9 cellular contexts compared by ENCODE assay signal in the genomic region with DNA sequence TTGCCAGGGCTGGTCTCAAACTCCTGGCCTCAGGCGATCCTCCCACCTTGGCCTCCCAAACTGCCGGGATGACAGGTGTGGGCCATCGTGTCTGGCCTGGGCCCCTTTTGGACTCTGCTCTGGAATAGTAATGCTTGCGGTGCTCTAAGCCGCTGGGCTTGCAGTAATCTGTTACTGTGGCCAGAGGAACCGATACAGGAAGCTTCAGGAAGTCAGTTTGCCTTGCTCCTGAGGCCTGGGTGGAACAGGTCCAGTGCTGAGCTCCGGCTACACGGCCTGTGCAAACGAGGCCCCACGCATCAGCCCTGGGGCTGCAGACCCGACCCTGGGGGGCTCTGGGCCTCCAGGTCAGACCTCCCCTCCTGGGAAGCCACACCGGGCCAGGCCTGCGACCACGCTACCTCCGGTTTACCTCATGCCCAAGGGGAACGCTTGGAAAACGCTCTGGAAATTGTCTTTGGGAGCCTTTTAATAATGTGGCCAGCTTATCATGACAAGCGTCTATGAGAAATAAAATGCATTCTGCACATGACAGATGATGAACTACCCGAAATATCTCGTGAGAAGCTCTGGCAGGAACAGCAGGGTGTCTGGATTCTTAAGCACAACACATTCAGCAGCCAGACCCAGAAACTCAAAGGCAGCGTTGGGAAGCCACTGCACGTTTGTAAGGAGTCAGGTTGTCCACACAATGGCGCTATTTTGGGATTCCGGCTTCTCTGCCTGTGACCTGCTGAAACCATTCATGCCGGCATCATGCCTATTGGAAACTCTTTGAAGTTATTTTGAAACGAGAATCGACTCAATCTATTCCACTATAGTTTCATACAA. TPM values are rescaled to one million over a fixed set of nuclear protein-coding genes. Genes with fewer than 3 reads are reported as not detected.
DNase-seq lines count a peak whose midpoint lies in the region; ATAC-seq and TF ChIP-seq lines count a peak whose summit lies in the region.
"Had no signal": no experiment of that assay in that cellular context is flagged by ENCODE, and none has a peak within 500 bp of the region (broad histone marks: within the 10 kb centered on the region; RNA-seq: fewer than 3 reads in every experiment).

No MANE protein-coding gene starts in this region.

- ATAC-seq in WTC11: peak; percentile 46
- no peak for ATAC-seq in GM19467 (IDR thresholded peaks at IDR 0.05; ENCODE audit: unreplicated experiment)

- no peaks in the 10 kb centered on the region for H3K27me3 Mint-ChIP-seq in WTC11 (ENCODE audit: low read depth)

- TF ChIP-seq POLR2A in stomach (IDR thresholded peaks at IDR 0.05): no peak

- H3K9me3 Mint-ChIP-seq in WTC11: no peaks in the 10 kb centered on the region

- CTCF ChIA-PET in WTC11 (lab: Charles Lee): interaction anchor here (0.5 to 0.9 kb wide), 2 partner anchors 56 to 111 kb away, joined by 3 read pairs; no protein-coding TSS in a partner anchor

- peaks cover 19% of the 10 kb centered on the region for H3K36me3 Mint-ChIP-seq in WTC11

- TF ChIP-seq CTCF in WTC11 (IDR thresholded peaks at IDR 0.05): no peak
- TF ChIP-seq CTCF in stomach (IDR thresholded peaks at IDR 0.05): peak in 1 of 7 experiments; percentile 6

- TF ChIP-seq EP300 in stomach (IDR thresholded peaks at IDR 0.05): no peak

- H3K4me3 ChIP-seq in stomach: no peak overlapping the region

- H3K9me3 ChIP-seq in stomach: no peaks in the 10 kb centered on the region

- H3K4me3 Mint-ChIP-seq in WTC11: no peak overlapping the region

- peak overlapping the region; percentile 66 for H3K27ac Mint-ChIP-seq in WTC11

- H3K27me3 ChIP-seq in stomach: peaks cover 0 to 10% (median 0%) of the 10 kb centered on the region in 3 donors

- peaks cover 27 to 33% (median 33%) of the 10 kb centered on the region in 4 donors for H3K36me3 ChIP-seq in stomach

- DNase-seq in NCI-H82 (lab: John Stamatoyannopoulos, UW): peak; percentile 60
- DNase-seq in NCI-H82 treated with DMSO at 0.1 percent for 48 hours (lab: John Stamatoyannopoulos, UW; ENCODE audit: unreplicated experiment): no peak
- DNase-seq in WTC11 (ENCODE audit: low spot score): peak; percentile 20
- DNase-seq in hepatic stellate cell (ENCODE audit: low spot score): peak; percentile 87
- DNase-seq in stomach: no peak
- DNase-seq in activated CD8-positive, alpha-beta memory T cell treated with anti-CD3 and anti-CD28 coated beads, Interleukin-2, amount 50 U/mL, for 48 hours: no peak
- DNase-seq in NCI-H1930 (lab: John Stamatoyannopoulos, UW): no peak

- H3K4me1 ChIP-seq in stomach: peaks cover 22 to 47% (median 36%) of the 10 kb centered on the region in 4 donors

- H3K4me1 Mint-ChIP-seq in WTC11: peaks cover 6% of the 10 kb centered on the region; the same call in 1 of the 2 replicates

- intact Hi-C loops in stomach (cut with DNase I; ENCODE audit: low total_unique reads): no loop called here

- POLR2A ChIA-PET in WTC11 (lab: Charles Lee): interaction anchor here (0.6 kb wide), 1 partner anchor 1356 kb away, joined by 5 read pairs; no protein-coding TSS in a partner anchor

- WGBS in stomach, 5 donors: 22 to 46% (median 44%) methylated on average over 23 to 27 of the region's 27 CpGs

- peak overlapping the region in 4 of 5 donors; percentile 46 to 83 (median 52) for H3K27ac ChIP-seq in stomach

TF ChIP-seq in WTC11, 78 proteins besides CTCF, POLR2A, EP300 and RAD21:
- TF ChIP-seq, protein P1, sequence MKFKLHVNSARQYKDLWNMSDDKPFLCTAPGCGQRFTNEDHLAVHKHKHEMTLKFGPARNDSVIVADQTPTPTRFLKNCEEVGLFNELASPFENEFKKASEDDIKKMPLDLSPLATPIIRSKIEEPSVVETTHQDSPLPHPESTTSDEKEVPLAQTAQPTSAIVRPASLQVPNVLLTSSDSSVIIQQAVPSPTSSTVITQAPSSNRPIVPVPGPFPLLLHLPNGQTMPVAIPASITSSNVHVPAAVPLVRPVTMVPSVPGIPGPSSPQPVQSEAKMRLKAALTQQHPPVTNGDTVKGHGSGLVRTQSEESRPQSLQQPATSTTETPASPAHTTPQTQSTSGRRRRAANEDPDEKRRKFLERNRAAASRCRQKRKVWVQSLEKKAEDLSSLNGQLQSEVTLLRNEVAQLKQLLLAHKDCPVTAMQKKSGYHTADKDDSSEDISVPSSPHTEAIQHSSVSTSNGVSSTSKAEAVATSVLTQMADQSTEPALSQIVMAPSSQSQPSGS (CRISPR knock-in tag; IDR thresholded peaks at IDR 0.05; ENCODE audit: borderline replicate concordance, low read depth): no peak
- TF ChIP-seq FOXJ3 (CRISPR knock-in tag; IDR thresholded peaks at IDR 0.05; ENCODE audit: borderline replicate concordance) (no peak), GTF2I (CRISPR knock-in tag; conservative IDR thresholded peaks at IDR 0.05) (no peak), SMAD4 (CRISPR knock-in tag; IDR thresholded peaks at IDR 0.05) (no peak), ZNF121 (CRISPR knock-in tag; IDR thresholded peaks at IDR 0.05) (no peak)
- TF ChIP-seq, protein P2, sequence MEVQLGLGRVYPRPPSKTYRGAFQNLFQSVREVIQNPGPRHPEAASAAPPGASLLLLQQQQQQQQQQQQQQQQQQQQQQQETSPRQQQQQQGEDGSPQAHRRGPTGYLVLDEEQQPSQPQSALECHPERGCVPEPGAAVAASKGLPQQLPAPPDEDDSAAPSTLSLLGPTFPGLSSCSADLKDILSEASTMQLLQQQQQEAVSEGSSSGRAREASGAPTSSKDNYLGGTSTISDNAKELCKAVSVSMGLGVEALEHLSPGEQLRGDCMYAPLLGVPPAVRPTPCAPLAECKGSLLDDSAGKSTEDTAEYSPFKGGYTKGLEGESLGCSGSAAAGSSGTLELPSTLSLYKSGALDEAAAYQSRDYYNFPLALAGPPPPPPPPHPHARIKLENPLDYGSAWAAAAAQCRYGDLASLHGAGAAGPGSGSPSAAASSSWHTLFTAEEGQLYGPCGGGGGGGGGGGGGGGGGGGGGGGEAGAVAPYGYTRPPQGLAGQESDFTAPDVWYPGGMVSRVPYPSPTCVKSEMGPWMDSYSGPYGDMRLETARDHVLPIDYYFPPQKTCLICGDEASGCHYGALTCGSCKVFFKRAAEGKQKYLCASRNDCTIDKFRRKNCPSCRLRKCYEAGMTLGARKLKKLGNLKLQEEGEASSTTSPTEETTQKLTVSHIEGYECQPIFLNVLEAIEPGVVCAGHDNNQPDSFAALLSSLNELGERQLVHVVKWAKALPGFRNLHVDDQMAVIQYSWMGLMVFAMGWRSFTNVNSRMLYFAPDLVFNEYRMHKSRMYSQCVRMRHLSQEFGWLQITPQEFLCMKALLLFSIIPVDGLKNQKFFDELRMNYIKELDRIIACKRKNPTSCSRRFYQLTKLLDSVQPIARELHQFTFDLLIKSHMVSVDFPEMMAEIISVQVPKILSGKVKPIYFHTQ (CRISPR knock-in tag; IDR thresholded peaks at IDR 0.05): no peak
- TF ChIP-seq, protein P3, sequence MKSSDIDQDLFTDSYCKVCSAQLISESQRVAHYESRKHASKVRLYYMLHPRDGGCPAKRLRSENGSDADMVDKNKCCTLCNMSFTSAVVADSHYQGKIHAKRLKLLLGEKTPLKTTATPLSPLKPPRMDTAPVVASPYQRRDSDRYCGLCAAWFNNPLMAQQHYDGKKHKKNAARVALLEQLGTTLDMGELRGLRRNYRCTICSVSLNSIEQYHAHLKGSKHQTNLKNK (CRISPR knock-in tag; IDR thresholded peaks at IDR 0.05): no peak
- TF ChIP-seq, protein P4, sequence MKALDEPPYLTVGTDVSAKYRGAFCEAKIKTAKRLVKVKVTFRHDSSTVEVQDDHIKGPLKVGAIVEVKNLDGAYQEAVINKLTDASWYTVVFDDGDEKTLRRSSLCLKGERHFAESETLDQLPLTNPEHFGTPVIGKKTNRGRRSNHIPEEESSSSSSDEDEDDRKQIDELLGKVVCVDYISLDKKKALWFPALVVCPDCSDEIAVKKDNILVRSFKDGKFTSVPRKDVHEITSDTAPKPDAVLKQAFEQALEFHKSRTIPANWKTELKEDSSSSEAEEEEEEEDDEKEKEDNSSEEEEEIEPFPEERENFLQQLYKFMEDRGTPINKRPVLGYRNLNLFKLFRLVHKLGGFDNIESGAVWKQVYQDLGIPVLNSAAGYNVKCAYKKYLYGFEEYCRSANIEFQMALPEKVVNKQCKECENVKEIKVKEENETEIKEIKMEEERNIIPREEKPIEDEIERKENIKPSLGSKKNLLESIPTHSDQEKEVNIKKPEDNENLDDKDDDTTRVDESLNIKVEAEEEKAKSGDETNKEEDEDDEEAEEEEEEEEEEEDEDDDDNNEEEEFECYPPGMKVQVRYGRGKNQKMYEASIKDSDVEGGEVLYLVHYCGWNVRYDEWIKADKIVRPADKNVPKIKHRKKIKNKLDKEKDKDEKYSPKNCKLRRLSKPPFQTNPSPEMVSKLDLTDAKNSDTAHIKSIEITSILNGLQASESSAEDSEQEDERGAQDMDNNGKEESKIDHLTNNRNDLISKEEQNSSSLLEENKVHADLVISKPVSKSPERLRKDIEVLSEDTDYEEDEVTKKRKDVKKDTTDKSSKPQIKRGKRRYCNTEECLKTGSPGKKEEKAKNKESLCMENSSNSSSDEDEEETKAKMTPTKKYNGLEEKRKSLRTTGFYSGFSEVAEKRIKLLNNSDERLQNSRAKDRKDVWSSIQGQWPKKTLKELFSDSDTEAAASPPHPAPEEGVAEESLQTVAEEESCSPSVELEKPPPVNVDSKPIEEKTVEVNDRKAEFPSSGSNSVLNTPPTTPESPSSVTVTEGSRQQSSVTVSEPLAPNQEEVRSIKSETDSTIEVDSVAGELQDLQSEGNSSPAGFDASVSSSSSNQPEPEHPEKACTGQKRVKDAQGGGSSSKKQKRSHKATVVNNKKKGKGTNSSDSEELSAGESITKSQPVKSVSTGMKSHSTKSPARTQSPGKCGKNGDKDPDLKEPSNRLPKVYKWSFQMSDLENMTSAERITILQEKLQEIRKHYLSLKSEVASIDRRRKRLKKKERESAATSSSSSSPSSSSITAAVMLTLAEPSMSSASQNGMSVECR (CRISPR knock-in tag; IDR thresholded peaks at IDR 0.05; ENCODE audit: borderline replicate concordance): no peak

RNA-seq across cellular contexts. Expression of a gene that starts 10.1 kb away (rescaled TPM):
- total RNA-seq in WTC11 (2021) (4.3 to 7.2 TPM (median 4.5 TPM) in 3 replicates), stomach (100 to 1,000 TPM in 1 of 5 donors, 10 to 100 TPM in 2, 1 to 10 TPM in 2; 2.2 to 169 (median 18.5) TPM)
- polyA plus RNA-seq in stomach: 10 to 100 TPM; 16.0 to 30.5 (median 29.4) TPM

RNA-seq across cellular contexts. Expression of a gene that starts 10.7 kb away (rescaled TPM):
- total RNA-seq in WTC11 (2021) (10.2 to 13.2 TPM (median 10.4 TPM) in 3 replicates), stomach (10 to 100 TPM in 3 of 5 donors, 1 to 10 TPM in 2; 2.3 to 26.6 (median 14.2) TPM)
- 1 to 10 TPM; 3.9 to 6.5 (median 5.5) TPM for polyA plus RNA-seq in stomach

RNA-seq across cellular contexts. Expression of a gene that starts 18.4 kb away (rescaled TPM):
- total RNA-seq in WTC11 (2021) (0.48 TPM in 1 of 3 replicates, not detected in the others), stomach (1 to 10 TPM in 1 of 5 donors, not detected in 4; 7.0 TPM)
- under 1 TPM in 2 of 3 donors, not detected in 1; 0.31 to 0.65 TPM for polyA plus RNA-seq in stomach
- total RNA-seq: mononuclear cell had no signal

Comparison
In these comparisons a context has a peak if more than half of its experiments do, and no peak if none do; other contexts are left out.
1. DNase-seq: peak in NCI-H82 (single experiment), WTC11 (single experiment) and hepatic stellate cell (single experiment); none in NCI-H82 treated with DMSO at 0.1 percent for 48 hours (single experiment), stomach (single experiment), activated CD8-positive, alpha-beta memory T cell treated with anti-CD3 and anti-CD28 coated beads, Interleukin-2, amount 50 U/mL, for 48 hours (single experiment) and NCI-H1930 (0 of 2).